Comparison of ENCODE assay signal across 8 cellular contexts in the genomic region with DNA sequence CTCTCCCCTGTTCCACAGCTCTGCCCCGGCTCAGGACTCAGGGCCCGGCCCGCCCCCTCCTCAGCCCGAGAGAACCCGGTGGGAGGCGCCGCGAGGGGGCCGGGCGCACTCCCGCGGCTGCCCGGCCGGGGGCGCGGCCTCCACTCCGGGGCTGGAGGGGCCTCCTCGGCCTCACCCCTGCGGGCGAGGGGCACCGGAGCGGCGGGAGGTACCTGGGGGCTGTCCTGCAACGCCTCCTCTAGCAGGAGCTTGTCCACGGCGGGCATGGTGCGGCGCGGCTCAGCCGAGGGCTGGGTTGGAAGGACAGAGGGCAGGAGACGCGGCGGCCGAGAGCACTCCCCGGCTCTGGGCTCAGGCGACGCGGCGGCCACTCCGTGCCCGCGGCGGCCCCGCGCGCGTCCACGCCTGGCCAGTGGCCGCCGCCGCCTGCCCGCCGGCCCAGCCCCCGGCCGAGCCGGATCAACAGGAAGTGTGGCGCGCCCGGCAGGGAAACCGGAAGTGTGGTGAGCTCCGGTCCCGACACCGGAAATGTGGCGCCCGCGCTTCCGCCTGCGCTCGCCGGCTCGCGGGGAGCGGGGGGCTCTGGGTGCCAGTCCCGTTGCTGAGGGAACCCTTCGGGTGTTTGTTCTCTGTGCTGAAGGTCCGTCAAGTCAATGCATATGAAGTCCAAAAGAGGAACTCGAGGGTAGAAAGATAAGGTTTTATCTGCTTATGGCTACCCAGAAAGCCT. TPM values are rescaled to one million over a fixed set of nuclear protein-coding genes. Genes with fewer than 3 reads are reported as not detected.
DNase-seq lines count a peak whose midpoint lies in the region; ATAC-seq and TF ChIP-seq lines count a peak whose summit lies in the region.

Gene APPL2, minus strand, starts transcription at position 428 of the 730 bp plus-strand sequence. Its CDS starts 162 bp downstream, at position 266.

- H3K4me3 ChIP-seq in Jurkat, Clone E6-1 (ENCODE audit: low read length), result peak within 1 kb of the TSS; percentile 55
- peak within 1 kb of the TSS; percentile 78 for H3K4me3 ChIP-seq in epithelial cell of proximal tubule (ENCODE audit: low read depth, low read length)

- DNase-seq in DMS 273 (lab: John Stamatoyannopoulos, UW; ENCODE audit: unreplicated experiment), result peak; percentile 90
- peak; percentile 70 for DNase-seq in Jurkat, Clone E6-1 (ENCODE audit: low read depth, low spot score)
- DNase-seq in OCI-M2 (lab: John Stamatoyannopoulos, UW; ENCODE audit: unreplicated experiment), result peak; percentile 43
- DNase-seq in activated T-cell treated with anti-CD3 and anti-CD28 coated beads, Interleukin-2, amount 50 U/mL, for 1 hour, result peak; percentile 80
- no peak for DNase-seq in epithelial cell of proximal tubule (ENCODE audit: low read depth)
- DNase-seq in mucosa of gallbladder (ENCODE audit: low spot score), result peak; percentile 90
- peak; percentile 51 to 71 for DNase-seq in stimulated activated CD8-positive, alpha-beta memory T cell treated with anti-CD3 and anti-CD28 coated beads, Interleukin-4, amount 100 ng/mL, for 4 hours (ENCODE audit: low read depth in 2 of 2, low spot score in 1 of 2)

- peak; percentile 35 for TF ChIP-seq CTCF in epithelial cell of proximal tubule (conservative IDR thresholded peaks at IDR 0.05; ENCODE audit: low read depth, low read length)

- peak; percentile 81 for ATAC-seq in GM21528 (IDR thresholded peaks at IDR 0.05; ENCODE audit: low FRiP score, unreplicated experiment)

RNA-seq across cellular contexts. Expression of gene APPL2, which starts in this region (rescaled TPM):
- polyA plus RNA-seq in Jurkat, Clone E6-1 (2012; ENCODE audit: insufficient read depth, insufficient read length), result 16.3 TPM
- total RNA-seq in epithelial cell of proximal tubule (20.6 and 57.4 TPM in 2 replicates), mucosa of gallbladder (112 TPM)
